ENCODE assay signal across 8 cellular contexts in genomic region chr9:20418485-20418884, GRCh38.
"Had no signal": no experiment of that assay in that cellular context is flagged by ENCODE, and none has a peak within 500 bp of the region (broad histone marks: within the 10 kb centered on the region; RNA-seq: fewer than 3 reads in every experiment).

No MANE protein-coding gene starts in this region.

- H3K36me3 ChIP-seq: HAP-1 had no signal

- H2AFZ ChIP-seq: GM23248 had no signal

- H3K9ac ChIP-seq: GM23248 had no signal

- ATAC-seq: HCT116, K562 had no signal

- H3K9me3 ChIP-seq: HAP-1 had no signal

- FAIRE-seq: K562 had no signal

- DNase-seq: GM23248, GOT3, H7, IMR-90 had no signal

- H3K27ac ChIP-seq: GM23248, HL-60 had no signal

- H3K4me3 ChIP-seq: GM23248, HAP-1, K562 had no signal
